ENCODE assay signal across 1 cellular context in the genomic region with DNA sequence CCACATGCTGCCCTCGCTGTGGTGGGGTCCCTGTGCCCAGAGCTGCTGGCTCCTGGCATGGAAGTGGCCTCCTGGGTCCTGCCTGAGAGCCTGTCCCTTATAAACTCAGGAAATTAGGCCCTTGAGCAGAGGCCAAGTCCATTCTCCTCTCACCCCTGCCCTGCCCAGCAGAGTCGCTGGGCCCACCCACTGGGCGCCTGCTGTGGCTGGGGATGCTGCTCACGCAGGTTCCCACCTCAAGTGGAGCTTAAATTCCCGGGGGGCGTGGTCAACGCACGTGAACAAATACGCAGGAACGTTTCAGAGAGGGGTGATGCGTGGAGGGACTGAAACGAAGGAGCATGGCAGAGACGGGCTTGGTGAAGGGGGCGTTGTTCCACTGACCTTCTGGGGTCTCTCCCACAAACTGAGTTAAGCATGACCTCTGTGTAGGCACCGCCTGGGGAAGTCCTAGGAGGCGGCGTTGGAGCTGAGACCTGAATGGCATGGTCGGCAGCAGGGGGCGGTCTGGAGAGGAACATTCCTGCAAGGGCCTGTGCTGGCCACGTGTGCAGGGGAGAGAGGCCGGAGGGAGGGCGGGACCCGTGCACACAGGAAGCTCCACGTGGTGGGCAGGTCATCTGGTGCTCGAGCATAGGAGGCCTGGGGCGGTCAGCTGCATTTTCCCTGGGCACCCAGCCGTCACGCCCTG.
TF ChIP-seq lines count a peak whose summit lies in the region.

No MANE protein-coding gene starts in this region.

TF ChIP-seq in WTC11, 78 proteins besides CTCF, POLR2A, EP300 and RAD21 (continued from another document):
- TF ChIP-seq, protein P1, sequence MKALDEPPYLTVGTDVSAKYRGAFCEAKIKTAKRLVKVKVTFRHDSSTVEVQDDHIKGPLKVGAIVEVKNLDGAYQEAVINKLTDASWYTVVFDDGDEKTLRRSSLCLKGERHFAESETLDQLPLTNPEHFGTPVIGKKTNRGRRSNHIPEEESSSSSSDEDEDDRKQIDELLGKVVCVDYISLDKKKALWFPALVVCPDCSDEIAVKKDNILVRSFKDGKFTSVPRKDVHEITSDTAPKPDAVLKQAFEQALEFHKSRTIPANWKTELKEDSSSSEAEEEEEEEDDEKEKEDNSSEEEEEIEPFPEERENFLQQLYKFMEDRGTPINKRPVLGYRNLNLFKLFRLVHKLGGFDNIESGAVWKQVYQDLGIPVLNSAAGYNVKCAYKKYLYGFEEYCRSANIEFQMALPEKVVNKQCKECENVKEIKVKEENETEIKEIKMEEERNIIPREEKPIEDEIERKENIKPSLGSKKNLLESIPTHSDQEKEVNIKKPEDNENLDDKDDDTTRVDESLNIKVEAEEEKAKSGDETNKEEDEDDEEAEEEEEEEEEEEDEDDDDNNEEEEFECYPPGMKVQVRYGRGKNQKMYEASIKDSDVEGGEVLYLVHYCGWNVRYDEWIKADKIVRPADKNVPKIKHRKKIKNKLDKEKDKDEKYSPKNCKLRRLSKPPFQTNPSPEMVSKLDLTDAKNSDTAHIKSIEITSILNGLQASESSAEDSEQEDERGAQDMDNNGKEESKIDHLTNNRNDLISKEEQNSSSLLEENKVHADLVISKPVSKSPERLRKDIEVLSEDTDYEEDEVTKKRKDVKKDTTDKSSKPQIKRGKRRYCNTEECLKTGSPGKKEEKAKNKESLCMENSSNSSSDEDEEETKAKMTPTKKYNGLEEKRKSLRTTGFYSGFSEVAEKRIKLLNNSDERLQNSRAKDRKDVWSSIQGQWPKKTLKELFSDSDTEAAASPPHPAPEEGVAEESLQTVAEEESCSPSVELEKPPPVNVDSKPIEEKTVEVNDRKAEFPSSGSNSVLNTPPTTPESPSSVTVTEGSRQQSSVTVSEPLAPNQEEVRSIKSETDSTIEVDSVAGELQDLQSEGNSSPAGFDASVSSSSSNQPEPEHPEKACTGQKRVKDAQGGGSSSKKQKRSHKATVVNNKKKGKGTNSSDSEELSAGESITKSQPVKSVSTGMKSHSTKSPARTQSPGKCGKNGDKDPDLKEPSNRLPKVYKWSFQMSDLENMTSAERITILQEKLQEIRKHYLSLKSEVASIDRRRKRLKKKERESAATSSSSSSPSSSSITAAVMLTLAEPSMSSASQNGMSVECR (CRISPR knock-in tag; IDR thresholded peaks at IDR 0.05; ENCODE audit: borderline replicate concordance), result no peak
- no peak for TF ChIP-seq EMX1 (CRISPR knock-in tag; IDR thresholded peaks at IDR 0.05)
- TF ChIP-seq TCF7 (CRISPR knock-in tag; IDR thresholded peaks at IDR 0.05; ENCODE audit: low read depth), result no peak
